20 cellular contexts compared by ENCODE assay signal in genomic region chr12:123917337-123917850, GRCh38.
"Had no signal": no experiment of that assay in that cellular context is flagged by ENCODE, and none has a peak within 500 bp of the region (broad histone marks: within the 10 kb centered on the region; RNA-seq: fewer than 3 reads in every experiment).

No MANE protein-coding gene starts in this region.

- H3K36me3 ChIP-seq: breast epithelium, MG63, Peyer's patch had no signal

- H3K9me3 Mint-ChIP-seq: activated CD4-positive, alpha-beta memory T cell treated with anti-CD3 and anti-CD28 coated beads for 36 hours; activated CD4-positive, alpha-beta T cell treated with anti-CD3 and anti-CD28 coated beads, Interleukin-2, amount 10 ng/mL, durations not matched to agents 7 days and 5 days; activated naive CD4-positive, alpha-beta T cell treated with anti-CD3 and anti-CD28 coated beads, Interleukin-2, amount 50 U/mL, for 24 hours; activated T-cell treated with anti-CD3 and anti-CD28 coated beads, Interleukin-2, amount 50 U/mL, for 72 hours had no signal

- H3K4me3 Mint-ChIP-seq: activated CD4-positive, alpha-beta memory T cell treated with anti-CD3 and anti-CD28 coated beads for 36 hours; activated CD4-positive, alpha-beta T cell treated with anti-CD3 and anti-CD28 coated beads, Interleukin-2, amount 10 ng/mL, durations not matched to agents 7 days and 5 days; activated naive CD4-positive, alpha-beta T cell treated with anti-CD3 and anti-CD28 coated beads, Interleukin-2, amount 50 U/mL, for 24 hours had no signal

- H3K27ac ChIP-seq: breast epithelium, Peyer's patch, RWPE1 had no signal

- H3K9me3 ChIP-seq: breast epithelium, MG63, Peyer's patch had no signal

- H3K27me3 Mint-ChIP-seq: activated naive CD4-positive, alpha-beta T cell treated with anti-CD3 and anti-CD28 coated beads, Interleukin-2, amount 50 U/mL, for 24 hours had no signal

- H3K4me3 ChIP-seq: breast epithelium, MG63, Peyer's patch had no signal

- DNase-seq: activated CD4-positive, alpha-beta T cell treated with anti-CD3 and anti-CD28 coated beads, Interleukin-2, amount 10 ng/mL, durations not matched to agents 7 days and 5 days; activated naive CD4-positive, alpha-beta T cell; MV-4-11; NCI-H1092 treated with DMSO at 0.1 percent for 48 hours; NCI-H1417 treated with DMSO at 0.1 percent for 48 hours; NCI-H1694 treated with DMSO at 0.1 percent for 48 hours; NCI-H2029 treated with DMSO at 0.1 percent for 48 hours; NCI-H345; NCI-H510A; NCI-H526 treated with DMSO at 0.1 percent for 48 hours; NCI-H82; SHP77 treated with DMSO at 0.1 percent for 48 hours; T1000 had no signal

- H3K27ac Mint-ChIP-seq: activated CD4-positive, alpha-beta T cell treated with anti-CD3 and anti-CD28 coated beads, Interleukin-2, amount 10 ng/mL, durations not matched to agents 7 days and 5 days; activated naive CD4-positive, alpha-beta T cell treated with anti-CD3 and anti-CD28 coated beads, Interleukin-2, amount 50 U/mL, for 24 hours; activated T-cell treated with anti-CD3 and anti-CD28 coated beads, Interleukin-2, amount 50 U/mL, for 72 hours had no signal

- H3K27me3 ChIP-seq: breast epithelium, MG63, Peyer's patch had no signal

- H3K4me1 ChIP-seq: breast epithelium, Peyer's patch had no signal

- H3K36me3 Mint-ChIP-seq: activated CD4-positive, alpha-beta memory T cell treated with anti-CD3 and anti-CD28 coated beads for 36 hours; activated naive CD4-positive, alpha-beta T cell treated with anti-CD3 and anti-CD28 coated beads, Interleukin-2, amount 50 U/mL, for 24 hours had no signal
